Comparison of ENCODE assay signal across 27 cellular contexts in the genomic region with DNA sequence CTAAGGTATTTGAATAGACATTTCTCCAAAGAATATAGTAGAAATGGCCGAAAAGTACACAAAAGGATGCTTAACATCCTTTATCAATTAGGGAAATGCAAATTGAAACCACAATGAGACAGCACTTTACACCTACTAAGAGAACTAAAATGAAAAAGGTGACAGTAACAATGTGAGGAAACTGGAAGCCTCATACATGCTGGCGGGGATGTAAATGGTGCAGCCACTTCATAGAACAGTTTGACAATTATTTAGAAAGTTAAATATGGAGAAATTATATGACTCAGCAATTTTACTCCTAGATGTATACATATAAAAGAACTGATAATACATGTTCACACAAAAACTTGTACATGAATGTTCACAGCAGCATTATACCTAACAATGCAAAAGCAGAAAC. TPM values are rescaled to one million over a fixed set of nuclear protein-coding genes. Genes with fewer than 3 reads are reported as not detected.
"Had no signal": no experiment of that assay in that cellular context is flagged by ENCODE, and none has a peak within 500 bp of the region (broad histone marks: within the 10 kb centered on the region; RNA-seq: fewer than 3 reads in every experiment).

No MANE protein-coding gene starts in this region.

- ATAC-seq: activated T-cell treated with anti-CD3 and anti-CD28 coated beads, Interleukin-2, amount 50 U/mL, for 72 hours; effector memory CD8-positive, alpha-beta T cell; left lung; pancreas; right cardiac atrium; stimulated activated naive CD8-positive, alpha-beta T cell treated with anti-CD3 and anti-CD28 coated beads, Interleukin-15, amount 100 ng/mL, for 72 hours had no signal

- H3K4me3 ChIP-seq: colonic mucosa, dorsolateral prefrontal cortex, esophagus muscularis mucosa, left lung, pancreas, tibial artery had no signal

- H3K36me3 ChIP-seq: colonic mucosa had no signal

- H3K4me3 Mint-ChIP-seq: activated B cell treated with CpG ODN at 0.5 μM for 24 hours; activated CD4-positive, alpha-beta memory T cell treated with anti-CD3 and anti-CD28 coated beads, Interleukin-2, amount 10 ng/mL, durations not matched to agents 7 days and 5 days; activated CD4-positive, alpha-beta T cell treated with anti-CD3 and anti-CD28 coated beads, Interleukin-2, amount 10 ng/mL, durations not matched to agents 24 days and 14 days; activated naive CD4-positive, alpha-beta T cell treated with anti-CD3 and anti-CD28 coated beads for 36 hours; activated naive CD8-positive, alpha-beta T cell treated with anti-CD3 and anti-CD28 coated beads, Interleukin-2, amount 10 ng/mL, durations not matched to agents 7 days and 5 days; activated T-cell treated with anti-CD3 and anti-CD28 coated beads, Interleukin-2, amount 50 U/mL, for 72 hours; effector memory CD8-positive, alpha-beta T cell; nephron; stimulated activated naive CD8-positive, alpha-beta T cell treated with anti-CD3 and anti-CD28 coated beads, Interleukin-15, amount 100 ng/mL, for 72 hours had no signal

- H3K27ac ChIP-seq: colonic mucosa, dorsolateral prefrontal cortex, esophagus muscularis mucosa, left lung, pancreas, tibial artery had no signal

- DNase-seq: activated B cell treated with CpG ODN at 0.5 μM for 24 hours; activated CD4-positive, alpha-beta memory T cell treated with anti-CD3 and anti-CD28 coated beads, Interleukin-2, amount 10 ng/mL, durations not matched to agents 7 days and 5 days; activated CD4-positive, alpha-beta T cell treated with anti-CD3 and anti-CD28 coated beads, Interleukin-2, amount 10 ng/mL, durations not matched to agents 24 days and 14 days; activated effector memory CD4-positive, alpha-beta T cell treated with Interleukin-2 at 50 U/mL for 16 hours; activated naive CD4-positive, alpha-beta T cell treated with anti-CD3 and anti-CD28 coated beads for 36 hours; activated naive CD8-positive, alpha-beta T cell treated with anti-CD3 and anti-CD28 coated beads, Interleukin-2, amount 10 ng/mL, durations not matched to agents 7 days and 5 days; activated T-cell treated with anti-CD3 and anti-CD28 coated beads, Interleukin-2, amount 50 U/mL, for 72 hours; amniotic stem cell; colonic mucosa; dorsolateral prefrontal cortex; effector memory CD8-positive, alpha-beta T cell; glutamatergic neuron; hippocampal formation; kidney glomerular epithelial cell; left lung; mammary epithelial cell; midbrain; pancreas; right cardiac atrium; stimulated activated CD4-positive, alpha-beta T cell treated with anti-CD3 and anti-CD28 coated beads, Interleukin-12 subunit alpha, Interleukin-12 subunit beta, amount 100 ng/mL, for 4 hours; stimulated activated CD4-positive, alpha-beta T cell treated with anti-CD3 and anti-CD28 coated beads, Interleukin-4, amount 100 ng/mL, for 4 hours; stimulated activated naive CD8-positive, alpha-beta T cell treated with anti-CD3 and anti-CD28 coated beads, Interleukin-15, amount 100 ng/mL, for 72 hours; tibial artery had no signal

- H3K27ac Mint-ChIP-seq: activated B cell treated with CpG ODN at 0.5 μM for 24 hours; activated CD4-positive, alpha-beta memory T cell treated with anti-CD3 and anti-CD28 coated beads, Interleukin-2, amount 10 ng/mL, durations not matched to agents 7 days and 5 days; activated CD4-positive, alpha-beta T cell treated with anti-CD3 and anti-CD28 coated beads, Interleukin-2, amount 10 ng/mL, durations not matched to agents 24 days and 14 days; activated naive CD4-positive, alpha-beta T cell treated with anti-CD3 and anti-CD28 coated beads for 36 hours; activated naive CD8-positive, alpha-beta T cell treated with anti-CD3 and anti-CD28 coated beads, Interleukin-2, amount 10 ng/mL, durations not matched to agents 7 days and 5 days; activated T-cell treated with anti-CD3 and anti-CD28 coated beads, Interleukin-2, amount 50 U/mL, for 72 hours; effector memory CD8-positive, alpha-beta T cell; nephron; stimulated activated naive CD8-positive, alpha-beta T cell treated with anti-CD3 and anti-CD28 coated beads, Interleukin-15, amount 100 ng/mL, for 72 hours had no signal

- H3K27me3 ChIP-seq: colonic mucosa, dorsolateral prefrontal cortex, esophagus muscularis mucosa, left lung, pancreas, tibial artery had no signal

- H3K9me3 Mint-ChIP-seq: activated B cell treated with CpG ODN at 0.5 μM for 24 hours; activated CD4-positive, alpha-beta memory T cell treated with anti-CD3 and anti-CD28 coated beads, Interleukin-2, amount 10 ng/mL, durations not matched to agents 7 days and 5 days; activated CD4-positive, alpha-beta T cell treated with anti-CD3 and anti-CD28 coated beads, Interleukin-2, amount 10 ng/mL, durations not matched to agents 24 days and 14 days; activated naive CD4-positive, alpha-beta T cell treated with anti-CD3 and anti-CD28 coated beads for 36 hours; activated naive CD8-positive, alpha-beta T cell treated with anti-CD3 and anti-CD28 coated beads, Interleukin-2, amount 10 ng/mL, durations not matched to agents 7 days and 5 days; activated T-cell treated with anti-CD3 and anti-CD28 coated beads, Interleukin-2, amount 50 U/mL, for 72 hours; effector memory CD8-positive, alpha-beta T cell; nephron; stimulated activated naive CD8-positive, alpha-beta T cell treated with anti-CD3 and anti-CD28 coated beads, Interleukin-15, amount 100 ng/mL, for 72 hours had no signal

- H3K27me3 Mint-ChIP-seq: activated B cell treated with CpG ODN at 0.5 μM for 24 hours; activated CD4-positive, alpha-beta memory T cell treated with anti-CD3 and anti-CD28 coated beads, Interleukin-2, amount 10 ng/mL, durations not matched to agents 7 days and 5 days; activated CD4-positive, alpha-beta T cell treated with anti-CD3 and anti-CD28 coated beads, Interleukin-2, amount 10 ng/mL, durations not matched to agents 24 days and 14 days; activated naive CD8-positive, alpha-beta T cell treated with anti-CD3 and anti-CD28 coated beads, Interleukin-2, amount 10 ng/mL, durations not matched to agents 7 days and 5 days; effector memory CD8-positive, alpha-beta T cell; stimulated activated naive CD8-positive, alpha-beta T cell treated with anti-CD3 and anti-CD28 coated beads, Interleukin-15, amount 100 ng/mL, for 72 hours had no signal

- H3K4me1 Mint-ChIP-seq: activated B cell treated with CpG ODN at 0.5 μM for 24 hours, nephron had no signal

- H3K4me1 ChIP-seq: colonic mucosa, esophagus muscularis mucosa, left lung, pancreas, tibial artery had no signal

RNA-seq across cellular contexts. Expression of gene SIDT1, which starts 30.8 kb away (rescaled TPM):
- total RNA-seq: endothelial cell of umbilical vein, mammary epithelial cell, pulmonary artery endothelial cell had no signal
